Comparison of ENCODE assay signal across 14 cellular contexts in the genomic region with DNA sequence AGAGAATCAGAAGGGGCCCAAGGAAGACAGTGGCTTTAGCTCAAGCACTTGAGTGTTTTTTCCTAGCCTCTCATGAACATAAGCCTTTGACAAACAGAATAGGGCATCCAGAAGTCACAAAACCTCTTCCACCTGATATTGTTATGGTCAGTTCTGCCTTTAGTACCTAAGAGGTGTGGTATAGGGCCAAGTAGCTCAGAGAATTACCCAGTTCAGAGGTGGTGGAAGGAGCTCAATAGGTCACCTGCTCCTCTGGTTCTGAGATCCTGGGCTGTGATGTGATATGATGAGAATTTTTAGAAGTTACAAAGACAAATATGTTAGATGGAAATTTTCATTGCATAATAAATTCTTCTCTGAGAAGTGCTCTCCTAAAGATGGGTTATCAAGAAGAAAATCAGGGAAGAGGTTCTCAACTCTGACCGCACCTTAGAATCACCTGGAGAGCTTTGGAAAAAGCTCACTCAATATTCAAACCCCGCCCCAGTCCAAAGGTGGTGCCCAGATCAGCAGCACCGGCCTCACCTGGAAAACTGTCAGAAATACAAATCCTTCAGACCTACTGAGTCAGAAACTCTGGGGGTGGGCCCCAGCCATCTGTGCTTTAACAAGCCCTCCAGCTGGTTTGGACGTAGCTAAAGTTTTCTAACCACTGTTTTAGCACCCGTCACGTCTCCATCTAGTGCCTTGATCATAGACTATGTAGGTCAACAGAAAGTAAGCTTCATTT.
"Had no signal": no experiment of that assay in that cellular context is flagged by ENCODE, and none has a peak within 500 bp of the region (broad histone marks: within the 10 kb centered on the region; RNA-seq: fewer than 3 reads in every experiment).

No MANE protein-coding gene starts in this region.

- DNase-seq: activated CD4-positive, alpha-beta T cell treated with anti-CD3 and anti-CD28 coated beads, Interleukin-2, amount 10 ng/mL, durations not matched to agents 7 days and 5 days; activated CD8-positive, alpha-beta memory T cell treated with anti-CD3 and anti-CD28 coated beads for 24 hours; activated naive CD4-positive, alpha-beta T cell treated with Interleukin-2 at 50 U/mL for 16 hours; activated naive CD8-positive, alpha-beta T cell treated with anti-CD3 and anti-CD28 coated beads, Interleukin-2, amount 50 U/mL, for 24 hours; aorta; effector memory CD4-positive, alpha-beta T cell; heart left ventricle; left cardiac atrium; nephron progenitor cell; occipital lobe; stimulated activated CD4-positive, alpha-beta T cell treated with anti-CD3 and anti-CD28 coated beads, Interleukin-15, amount 100 ng/mL, for 24 hours; stimulated activated CD4-positive, alpha-beta T cell treated with anti-CD3 and anti-CD28 coated beads, Interleukin-4, amount 100 ng/mL, for 1 hour; stimulated activated naive CD4-positive, alpha-beta T cell had no signal

- H3K4me3 ChIP-seq: heart left ventricle, right atrium auricular region had no signal

- H3K36me3 ChIP-seq: heart left ventricle, right atrium auricular region had no signal

- H3K9me3 ChIP-seq: heart left ventricle, right atrium auricular region had no signal

- ATAC-seq: activated naive CD8-positive, alpha-beta T cell treated with anti-CD3 and anti-CD28 coated beads, Interleukin-2, amount 50 U/mL, for 24 hours; heart left ventricle; left cardiac atrium had no signal

- H3K4me1 ChIP-seq: right atrium auricular region had no signal

- H3K27ac ChIP-seq: heart left ventricle, right atrium auricular region had no signal

- H3K27me3 ChIP-seq: heart left ventricle had no signal
